Comparison of ENCODE assay signal across 24 cellular contexts in genomic region chr15:92492556-92492955, GRCh38.
DNase-seq lines count a peak whose midpoint lies in the region; ATAC-seq and TF ChIP-seq lines count a peak whose summit lies in the region.
"Had no signal": no experiment of that assay in that cellular context is flagged by ENCODE, and none has a peak within 500 bp of the region (broad histone marks: within the 10 kb centered on the region; RNA-seq: fewer than 3 reads in every experiment).

No MANE protein-coding gene starts in this region.

- POLR2A ChIA-PET in OCI-LY7 (lab: Charles Lee) = no interaction called here

- no peak overlapping the region for H2AFZ ChIP-seq in OCI-LY7 (ENCODE audit: low read length)

- no peaks in the 10 kb centered on the region for H4K20me1 ChIP-seq in OCI-LY7 (ENCODE audit: insufficient read depth, low read length)

- in situ Hi-C loops in G401 (cut with HindIII; ENCODE audit: low sequenced_read_pairs) = no loop called here

- no peaks in the 10 kb centered on the region for H3K9me2 ChIP-seq in OCI-LY7 (ENCODE audit: insufficient read depth, low read length)

- TF ChIP-seq CTCF in OCI-LY7 (conservative IDR thresholded peaks at IDR 0.05; ENCODE audit: low read length) = no peak

- DNase-seq in G401 (ENCODE audit: low spot score) = peak; percentile 45
- peak; percentile 80 for DNase-seq in NCI-H446 treated with DMSO at 0.1 percent for 48 hours (lab: John Stamatoyannopoulos, UW)
- peak; percentile 20 for DNase-seq in cerebellum (ENCODE audit: low spot score)
- DNase-seq in occipital lobe (lab: John Stamatoyannopoulos, UW) = peak; percentile 46
- DNase-seq in activated CD4-positive, alpha-beta T cell treated with anti-CD3 and anti-CD28 coated beads for 1 hour = no peak
- DNase-seq in activated CD8-positive, alpha-beta memory T cell treated with anti-CD3 and anti-CD28 coated beads, Interleukin-2, amount 50 U/mL, for 48 hours = no peak
- no peak for DNase-seq in OCI-LY7 (ENCODE audit: low spot score)
- DNase-seq: BE2C; DMS79 treated with DMSO at 0.1 percent for 48 hours; H7; HFFc6; MG63; NCI-H1048; NCI-H1436; NCI-H2029 treated with DMSO at 0.1 percent for 48 hours; NK-92 treated with Interleukin-12 subunit alpha and Interleukin-12 subunit beta, amount 100 ng/mL, for 24 hours had no signal

- H3K79me2 ChIP-seq in OCI-LY7 (ENCODE audit: insufficient read depth, low read depth, low read length) = no peaks in the 10 kb centered on the region

- ATAC-seq in HG02840 (IDR thresholded peaks at IDR 0.05; ENCODE audit: low FRiP score, unreplicated experiment) = no peak
- ATAC-seq: A549, GM12878, HepG2, K562, Panc1 had no signal

- H3K4me1 ChIP-seq in OCI-LY7 (ENCODE audit: insufficient read depth, low read length, poor library complexity, severe bottlenecking) = no peaks in the 10 kb centered on the region
- H3K4me1 ChIP-seq: A549, BE2C, SJSA1 had no signal

- no peak overlapping the region for H3K4me3 ChIP-seq in OCI-LY7 (ENCODE audit: low read depth, low read length, poor library complexity, severe bottlenecking)
- H3K4me3 ChIP-seq: A549, GM12878, K562, MG63, SJSA1 had no signal

- H3K27ac ChIP-seq in OCI-LY7 (ENCODE audit: low read depth, low read length, poor library complexity, severe bottlenecking) = no peak overlapping the region
- H3K27ac ChIP-seq: A549, HL-60, SJSA1 had no signal

- intact Hi-C loops in OCI-LY7 (cut with micrococcal nuclease; ENCODE audit: unreplicated experiment) = no loop called here

- H3K9me3 ChIP-seq in OCI-LY7 (ENCODE audit: low read length) = no peaks in the 10 kb centered on the region
- H3K9me3 ChIP-seq: BE2C, SJSA1 had no signal

- no TSS peak for BruUV-seq in OCI-LY7 (replicated peaks; lab: Mats Ljungman, UMichigan)

- H3K4me2 ChIP-seq in OCI-LY7 (ENCODE audit: low read length) = no peak overlapping the region
- H3K4me2 ChIP-seq: A549 had no signal

- no peaks in the 10 kb centered on the region for H3K36me3 ChIP-seq in OCI-LY7 (ENCODE audit: insufficient read depth, low read length)
- H3K36me3 ChIP-seq: BE2C, MG63, SJSA1 had no signal

- CTCF ChIA-PET in OCI-LY7 (lab: Charles Lee; ENCODE audit: unreplicated experiment) = no interaction called here

Comparison
In these comparisons a context has a peak if more than half of its experiments do, and no peak if none do; other contexts are left out.
1. DNase-seq: peak in G401 (single experiment), NCI-H446 treated with DMSO at 0.1 percent for 48 hours (single experiment), cerebellum (single experiment) and occipital lobe (single experiment); none in activated CD4-positive, alpha-beta T cell treated with anti-CD3 and anti-CD28 coated beads for 1 hour (single experiment), activated CD8-positive, alpha-beta memory T cell treated with anti-CD3 and anti-CD28 coated beads, Interleukin-2, amount 50 U/mL, for 48 hours (single experiment) and OCI-LY7 (single experiment).